Comparison of ENCODE assay signal across 8 cellular contexts in the genomic region with DNA sequence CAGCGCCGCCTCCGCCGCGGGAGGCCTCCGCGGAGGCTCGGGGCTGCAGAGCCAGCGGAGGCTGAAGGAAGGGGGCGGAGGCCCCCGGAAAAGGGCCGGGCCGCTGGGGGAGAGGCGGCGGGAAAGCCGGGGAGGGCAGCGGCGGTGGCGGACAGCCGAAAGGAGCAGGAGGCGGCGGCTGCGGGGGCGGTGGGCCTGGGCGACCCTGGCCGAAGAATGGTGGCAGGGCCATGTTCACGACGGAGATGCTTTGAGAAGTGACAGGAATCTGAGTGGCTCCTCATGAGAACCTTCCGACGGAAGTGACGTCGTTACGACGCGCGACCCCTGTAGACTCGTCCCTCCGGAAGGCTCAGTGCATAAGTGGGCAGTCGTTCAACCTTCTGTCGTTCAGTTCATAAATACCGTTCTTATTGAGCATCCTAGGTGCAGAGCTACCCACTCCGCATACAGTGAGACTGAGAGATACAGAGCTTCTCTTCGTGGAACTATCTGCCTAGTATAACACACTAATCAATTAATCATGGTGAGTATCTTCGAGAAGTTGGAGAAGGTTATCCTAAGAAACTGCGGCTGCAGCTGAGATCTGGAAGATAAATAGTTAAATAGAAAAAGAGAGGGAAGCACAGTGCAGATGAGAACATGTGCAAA. TPM values are rescaled to one million over a fixed set of nuclear protein-coding genes. Genes with fewer than 3 reads are reported as not detected.
A peak's percentile ranks its signal among the peaks of the same experiment; 100 is the strongest.
DNase-seq lines count a peak whose midpoint lies in the region; FAIRE-seq and TF ChIP-seq lines count a peak whose summit lies in the region.

A gene with protein sequence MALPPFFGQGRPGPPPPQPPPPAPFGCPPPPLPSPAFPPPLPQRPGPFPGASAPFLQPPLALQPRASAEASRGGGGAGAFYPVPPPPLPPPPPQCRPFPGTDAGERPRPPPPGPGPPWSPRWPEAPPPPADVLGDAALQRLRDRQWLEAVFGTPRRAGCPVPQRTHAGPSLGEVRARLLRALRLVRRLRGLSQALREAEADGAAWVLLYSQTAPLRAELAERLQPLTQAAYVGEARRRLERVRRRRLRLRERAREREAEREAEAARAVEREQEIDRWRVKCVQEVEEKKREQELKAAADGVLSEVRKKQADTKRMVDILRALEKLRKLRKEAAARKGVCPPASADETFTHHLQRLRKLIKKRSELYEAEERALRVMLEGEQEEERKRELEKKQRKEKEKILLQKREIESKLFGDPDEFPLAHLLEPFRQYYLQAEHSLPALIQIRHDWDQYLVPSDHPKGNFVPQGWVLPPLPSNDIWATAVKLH (minus strand): TSS at position 259 of the 651 bp plus-strand sequence. CDS start 27 bp downstream, at position 232.

- H3K36me3 Mint-ChIP-seq in activated naive CD4-positive, alpha-beta T cell treated with anti-CD3 and anti-CD28 coated beads for 36 hours (ENCODE audit: low read depth): peaks cover 7% of the 10 kb centered on the region

- no peak for TF ChIP-seq CTCF in HEK293 (tag by site-specific recombination; IDR thresholded peaks at IDR 0.05)

- H3K9me3 ChIP-seq in HEK293 (ENCODE audit: control insufficient read depth, insufficient read depth, low read depth, low read length): no peaks in the 10 kb centered on the region

- peak within 1 kb of the TSS; percentile 73 for H3K4me3 ChIP-seq in HEK293 (ENCODE audit: low read depth, low read length)

- H3K36me3 ChIP-seq in HEK293 (ENCODE audit: control insufficient read depth in 2 of 2, insufficient read depth in 1 of 2, low read length in 2 of 2): peaks cover 2 to 19% of the 10 kb centered on the region in 2 experiments; a peak in 2 of 3 replicates

- peak within 1 kb of the TSS; percentile 69 for H3K27ac ChIP-seq in HEK293 (ENCODE audit: extremely low read depth, low read depth, low read length)

- peak within 1 kb of the TSS; percentile 82 for H3K27ac Mint-ChIP-seq in activated naive CD4-positive, alpha-beta T cell treated with anti-CD3 and anti-CD28 coated beads for 36 hours

- H3K4me1 ChIP-seq in HEK293 (ENCODE audit: control insufficient read depth, insufficient read depth, low read length): no peaks in the 10 kb centered on the region

- peak; percentile 64 for FAIRE-seq in G401.6 (lab: Jason Lieb, UNC)

- DNase-seq in MV-4-11 (lab: John Stamatoyannopoulos, UW) (peak; percentile 87), SK-MEL-5 (ENCODE audit: low read depth, low spot score) (peak; percentile 91), germinal center (ENCODE audit: low spot score) (peak; percentile 90), non-pigmented ciliary epithelial cell (ENCODE audit: low read depth) (peak; percentile 66), superior temporal gyrus (ENCODE audit: extremely low spot score) (peak; percentile 98)
- DNase-seq in activated naive CD4-positive, alpha-beta T cell treated with anti-CD3 and anti-CD28 coated beads for 36 hours: peak; percentile 90

- intact Hi-C loops in activated naive CD4-positive, alpha-beta T cell treated with anti-CD3 and anti-CD28 coated beads for 36 hours (cut with micrococcal nuclease): loop anchor here (1.0 to 2.0 kb wide), 2 partner anchors 52 to 163 kb away; partner anchors contain the start of genes CLPX and RNU5A-1

- H3K27me3 Mint-ChIP-seq in activated naive CD4-positive, alpha-beta T cell treated with anti-CD3 and anti-CD28 coated beads for 36 hours (ENCODE audit: low read depth): no peaks in the 10 kb centered on the region

- POLR2A ChIA-PET in HEK293 (lab: Yijun Ruan, JAX): interaction anchor here (0.6 to 1.7 kb wide), 6 partner anchors 16 to 171 kb away, joined by 3 to 17 read pairs (median 4); partner anchors contain the start of genes CLPX, RNU5B-1 and UBAP1L

- peak within 1 kb of the TSS; percentile 85 for H3K4me3 Mint-ChIP-seq in activated naive CD4-positive, alpha-beta T cell treated with anti-CD3 and anti-CD28 coated beads for 36 hours

- H3K9me3 Mint-ChIP-seq in activated naive CD4-positive, alpha-beta T cell treated with anti-CD3 and anti-CD28 coated beads for 36 hours: peaks cover 10% of the 10 kb centered on the region

- in situ Hi-C loops in SK-MEL-5 (cut with HindIII; ENCODE audit: low pct_unique_long_range_greater_than_20kb, low sequenced_read_pairs): no loop called here

- H3K4me1 Mint-ChIP-seq in activated naive CD4-positive, alpha-beta T cell treated with anti-CD3 and anti-CD28 coated beads for 36 hours (ENCODE audit: low read depth): peaks cover 23% of the 10 kb centered on the region

- CTCF ChIA-PET in HEK293 (lab: Yijun Ruan, JAX): interaction anchor here (0.7 kb wide), 1 partner anchor 100 kb away, joined by 3 read pairs; no protein-coding TSS in a partner anchor
- CTCF ChIA-PET in activated naive CD4-positive, alpha-beta T cell treated with anti-CD3 and anti-CD28 coated beads for 36 hours (lab: Charles Lee): no interaction called here

TF ChIP-seq in HEK293, 187 proteins besides CTCF, POLR2A, EP300 and RAD21 (continues in another document):
- TF ChIP-seq ATF2 (tag by site-specific recombination; IDR thresholded peaks at IDR 0.05; ENCODE audit: low read depth): peak; percentile 60
- no peak for TF ChIP-seq ZNF138 (tag by site-specific recombination; IDR thresholded peaks at IDR 0.05; ENCODE audit: borderline replicate concordance)
- TF ChIP-seq ZNF223 (tag by site-specific recombination; IDR thresholded peaks at IDR 0.05): no peak
- TF ChIP-seq ZNF366 (tag by site-specific recombination; conservative IDR thresholded peaks at IDR 0.05): peak; percentile 95
- TF ChIP-seq ZNF658 (tag by site-specific recombination; IDR thresholded peaks at IDR 0.05): no peak
- TF ChIP-seq ZBTB17 (tag by site-specific recombination; IDR thresholded peaks at IDR 0.05): peak; percentile 78
- TF ChIP-seq ZNF350 (tag by site-specific recombination; IDR thresholded peaks at IDR 0.05): no peak
- no peak for TF ChIP-seq ZNF776 (tag by site-specific recombination; IDR thresholded peaks at IDR 0.05; ENCODE audit: borderline replicate concordance)
- TF ChIP-seq ZNF24 (tag by site-specific recombination; IDR thresholded peaks at IDR 0.05): 0 out of 2 replicates have a peak, but pooled peaks have one; percentile 54
- no peak for TF ChIP-seq ZNF549 (tag by site-specific recombination; IDR thresholded peaks at IDR 0.05)
- TF ChIP-seq ZIC2 (tag by site-specific recombination; IDR thresholded peaks at IDR 0.05): no peak
- TF ChIP-seq OVOL3 (tag by site-specific recombination; IDR thresholded peaks at IDR 0.05): no peak
- no peak for TF ChIP-seq ZBTB26 (tag by site-specific recombination; optimal IDR thresholded peaks at IDR 0.05)
- peak; percentile 96 for TF ChIP-seq ZBTB11 (tag by site-specific recombination; conservative IDR thresholded peaks at IDR 0.05; ENCODE audit: low read depth)
- TF ChIP-seq ZNF248 (tag by site-specific recombination; IDR thresholded peaks at IDR 0.05): no peak
- TF ChIP-seq ZNF610 (tag by site-specific recombination; IDR thresholded peaks at IDR 0.05; ENCODE audit: borderline replicate concordance): no peak
- no peak for TF ChIP-seq RBAK (tag by site-specific recombination; IDR thresholded peaks at IDR 0.05)
- TF ChIP-seq ZBTB8A (tag by site-specific recombination; IDR thresholded peaks at IDR 0.05): no peak

RNA-seq across cellular contexts. Expression of the gene that starts here (rescaled TPM):
- total RNA-seq in SK-MEL-5 (2014; rRNA removed; shearing (Covaris generic)): 25.5 and 27.5 TPM in 2 replicates
- polyA plus RNA-seq in SK-MEL-5 (2015; cell fraction: cytosol; rRNA removed): 33.2 and 46.8 TPM in 2 replicates
- 18.9 and 23.1 TPM in 2 replicates for polyA plus RNA-seq in SK-MEL-5 (2015; cell fraction: nucleus; rRNA removed)
- total RNA-seq in activated naive CD4-positive, alpha-beta T cell treated with anti-CD3 and anti-CD28 coated beads for 36 hours: 10 to 100 TPM; 28.6 to 31.5 TPM

Comparison
In these comparisons a context has a peak if more than half of its experiments do, and no peak if none do; other contexts are left out.
1. Peak in every context shown above with its lines: DNase-seq, H3K4me3 ChIP-seq and H3K27ac ChIP-seq.